Comparison of ENCODE assay signal across 8 cellular contexts in the genomic region with DNA sequence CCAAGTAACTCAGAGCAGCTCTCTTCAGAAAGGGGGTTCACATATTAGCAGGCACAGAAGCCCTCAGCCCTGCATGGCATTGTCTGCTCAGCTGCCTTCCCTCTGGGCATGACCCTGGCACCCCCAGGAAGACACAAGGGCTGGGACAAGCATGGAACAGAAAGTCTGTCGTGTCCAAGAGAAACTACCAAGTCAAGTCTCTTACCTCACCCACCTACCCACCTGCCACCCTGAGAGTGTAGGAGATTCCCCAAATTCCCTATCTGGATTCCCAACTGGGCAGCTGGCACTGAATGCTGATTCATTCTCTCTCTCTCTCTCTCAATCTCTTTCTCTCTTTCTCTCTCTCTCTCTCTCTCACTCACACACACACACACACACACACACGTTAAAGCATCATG. TPM values are rescaled to one million over a fixed set of nuclear protein-coding genes. Genes with fewer than 3 reads are reported as not detected.
A peak's percentile ranks its signal among the peaks of the same experiment; 100 is the strongest.
DNase-seq lines count a peak whose midpoint lies in the region; ATAC-seq, FAIRE-seq and TF ChIP-seq lines count a peak whose summit lies in the region.

No MANE protein-coding gene starts in this region.

- H3K9me3 ChIP-seq in OCI-LY7 (ENCODE audit: low read length), result no peaks in the 10 kb centered on the region
- no peaks in the 10 kb centered on the region for H3K9me3 ChIP-seq in pancreas

- intact Hi-C loops in OCI-LY7 (cut with micrococcal nuclease; ENCODE audit: unreplicated experiment), result no loop called here
- intact Hi-C loops in pancreas (cut with DNase I), result no loop called here

- H3K36me3 Mint-ChIP-seq in endothelial cell (ENCODE audit: low read depth, unreplicated experiment), result peaks cover 20% of the 10 kb centered on the region

- H3K4me2 ChIP-seq in OCI-LY7 (ENCODE audit: low read length), result peak overlapping the region; percentile 73

- TF ChIP-seq CTCF in OCI-LY7 (conservative IDR thresholded peaks at IDR 0.05; ENCODE audit: low read length) (no peak), endothelial cell (IDR thresholded peaks at IDR 0.05; ENCODE audit: unreplicated experiment) (no peak), pancreas (IDR thresholded peaks at IDR 0.05) (no peak)

- no peak for FAIRE-seq in pancreas (lab: Jason Lieb, UNC)

- no peaks in the 10 kb centered on the region for H3K27me3 ChIP-seq in pancreas

- H3K27ac Mint-ChIP-seq in endothelial cell (ENCODE audit: unreplicated experiment), result no peak overlapping the region

- DNase-seq in DMS53 (lab: John Stamatoyannopoulos, UW) (peak; percentile 87), OCI-LY7 (ENCODE audit: low spot score) (no peak), endothelial cell (ENCODE audit: low spot score) (no peak), pancreas (no peak), NCI-H2029 treated with DMSO at 0.1 percent for 48 hours (lab: John Stamatoyannopoulos, UW) (no peak), ureter (ENCODE audit: low spot score) (no peak), NCI-H345 (lab: John Stamatoyannopoulos, UW) (no peak)

- ATAC-seq in pancreas (peak in 2 of 4 donors; percentile 0 to 1), GM21423 (IDR thresholded peaks at IDR 0.05; ENCODE audit: unreplicated experiment) (no peak)

- H4K20me1 ChIP-seq in OCI-LY7 (ENCODE audit: insufficient read depth, low read length), result no peaks in the 10 kb centered on the region

- no peaks in the 10 kb centered on the region for H3K9me2 ChIP-seq in OCI-LY7 (ENCODE audit: insufficient read depth, low read length)

- peak overlapping the region; percentile 79 for H3K27ac ChIP-seq in OCI-LY7 (ENCODE audit: low read depth, low read length, poor library complexity, severe bottlenecking)
- peak overlapping the region; percentile 45 to 88 (median 81) for H3K27ac ChIP-seq in pancreas

- POLR2A ChIA-PET in OCI-LY7 (lab: Charles Lee), result interaction anchor here (1.0 to 1.9 kb wide), 2 partner anchors 13 to 18 kb away, joined by 5 to 8 read pairs; no protein-coding TSS in a partner anchor

- peaks cover 94% of the 10 kb centered on the region for H3K79me2 ChIP-seq in OCI-LY7 (ENCODE audit: insufficient read depth, low read depth, low read length)

- H3K4me3 ChIP-seq in OCI-LY7 (ENCODE audit: low read depth, low read length, poor library complexity, severe bottlenecking) (peak overlapping the region; percentile 45), pancreas (no peak overlapping the region)

- WGBS in pancreas, 2 donors, result 11 to 24% methylated on average over 2 of the region's 2 CpGs

- H2AFZ ChIP-seq in OCI-LY7 (ENCODE audit: low read length), result no peak overlapping the region

- no peaks in the 10 kb centered on the region for H3K36me3 ChIP-seq in OCI-LY7 (ENCODE audit: insufficient read depth, low read length)
- no peaks in the 10 kb centered on the region for H3K36me3 ChIP-seq in pancreas

- peaks cover 94% of the 10 kb centered on the region for H3K4me1 Mint-ChIP-seq in endothelial cell (ENCODE audit: unreplicated experiment)

- CTCF ChIA-PET in OCI-LY7 (lab: Charles Lee; ENCODE audit: unreplicated experiment), result no interaction called here

- H3K9me3 Mint-ChIP-seq in endothelial cell (ENCODE audit: unreplicated experiment), result no peaks in the 10 kb centered on the region

- BruUV-seq in OCI-LY7 (replicated peaks; lab: Mats Ljungman, UMichigan), result no TSS peak

- H3K4me1 ChIP-seq in OCI-LY7 (ENCODE audit: insufficient read depth, low read length, poor library complexity, severe bottlenecking), result peaks cover 96% of the 10 kb centered on the region
- peaks cover 41 to 84% (median 60%) of the 10 kb centered on the region in 3 donors for H3K4me1 ChIP-seq in pancreas

- H3K4me3 Mint-ChIP-seq in endothelial cell (ENCODE audit: unreplicated experiment), result peak overlapping the region; percentile 73

- H3K27me3 Mint-ChIP-seq in endothelial cell (ENCODE audit: unreplicated experiment), result peaks cover 17% of the 10 kb centered on the region

RNA-seq across cellular contexts. Expression of a gene that starts 21.6 kb away (rescaled TPM):
- total RNA-seq in OCI-LY7 (2014; rRNA removed; shearing (Covaris generic)), result 13.5 and 15.1 TPM in 2 replicates
- total RNA-seq in OCI-LY7 (2022), result 2.9 and 3.2 TPM in 2 replicates
- 30.1 TPM for total RNA-seq in endothelial cell (ENCODE audit: unreplicated experiment)
- total RNA-seq in pancreas, result 10 to 100 TPM in 2 of 6 donors, 1 to 10 TPM in 4; 5.3 to 22.4 (median 6.8) TPM
- 1 to 10 TPM; 4.2 to 8.2 TPM for polyA plus RNA-seq in pancreas
- 23.2 TPM for total RNA-seq in ureter
